Comparison of ENCODE assay signal across 1 cellular context in the genomic region with DNA sequence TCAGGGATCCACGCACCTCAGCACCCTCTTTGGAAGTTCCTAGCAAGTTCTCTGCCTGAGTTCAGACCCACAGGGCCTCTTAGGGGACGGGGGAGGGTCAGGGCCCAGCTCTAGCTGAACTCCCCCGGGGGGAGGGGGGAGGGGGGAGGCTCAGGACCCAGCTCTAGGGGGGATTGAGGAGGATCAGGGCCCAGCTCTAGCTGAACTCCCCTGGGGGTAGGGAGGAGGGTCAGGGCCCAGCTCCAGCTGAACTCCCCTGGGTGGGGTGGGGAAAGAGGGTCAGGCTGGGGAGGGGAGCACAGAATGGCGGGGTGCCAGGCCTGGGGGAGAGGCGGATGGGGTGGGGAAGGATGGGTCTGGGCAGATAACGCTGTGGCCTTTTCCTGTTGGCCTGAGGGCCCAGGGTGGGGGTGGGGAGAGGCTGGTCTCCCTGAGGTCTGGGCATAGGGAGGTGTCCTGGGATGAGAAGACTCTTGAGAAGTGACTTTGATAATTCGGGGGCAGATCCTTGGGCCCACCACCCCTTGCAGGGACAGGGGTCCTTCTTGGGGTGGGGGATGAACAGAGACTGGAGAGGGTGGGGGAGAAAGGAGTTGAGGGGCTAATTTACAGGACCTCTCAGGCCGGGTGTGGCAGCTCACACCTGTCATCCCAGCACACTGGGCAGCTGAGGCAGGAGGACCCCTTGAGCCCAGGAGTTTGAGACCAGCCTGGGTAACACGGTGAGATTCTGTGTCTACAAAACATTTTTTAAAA.
TF ChIP-seq lines count a peak whose summit lies in the region.

No MANE protein-coding gene starts in this region.

TF ChIP-seq in K562, 482 proteins besides CTCF, POLR2A, EP300 and RAD21 (continues in another document):
- peak; percentile 61; the same call in 1 of the 2 replicates for TF ChIP-seq TCF3 (CRISPR knock-in tag; IDR thresholded peaks at IDR 0.05)
- TF ChIP-seq ZNF785 (CRISPR knock-in tag; IDR thresholded peaks at IDR 0.05) = no peak
- no peak for TF ChIP-seq DNMT1 (IDR thresholded peaks at IDR 0.05)
- no peak for TF ChIP-seq PATZ1 (CRISPR knock-in tag; IDR thresholded peaks at IDR 0.05; ENCODE audit: borderline replicate concordance)
- no peak for TF ChIP-seq ZNF23 (CRISPR knock-in tag; IDR thresholded peaks at IDR 0.05)
- no peak for TF ChIP-seq ZNF24 (IDR thresholded peaks at IDR 0.05)
- TF ChIP-seq ELK1 (CRISPR knock-in tag; IDR thresholded peaks at IDR 0.05) = no peak
- no peak for TF ChIP-seq TGIF2 (CRISPR knock-in tag; IDR thresholded peaks at IDR 0.05)
- peak; percentile 16; the same call in 1 of the 2 replicates for TF ChIP-seq CBX1 (IDR thresholded peaks at IDR 0.05; ENCODE audit: low read depth)
- TF ChIP-seq RFX1 (IDR thresholded peaks at IDR 0.05) = no peak
- no peak for TF ChIP-seq ZNF217 (CRISPR knock-in tag; IDR thresholded peaks at IDR 0.05)
- TF ChIP-seq COPS2 (conservative IDR thresholded peaks at IDR 0.05) = no peak
- no peak for TF ChIP-seq ZBTB17 (CRISPR knock-in tag; IDR thresholded peaks at IDR 0.05)
- TF ChIP-seq, protein P1, sequence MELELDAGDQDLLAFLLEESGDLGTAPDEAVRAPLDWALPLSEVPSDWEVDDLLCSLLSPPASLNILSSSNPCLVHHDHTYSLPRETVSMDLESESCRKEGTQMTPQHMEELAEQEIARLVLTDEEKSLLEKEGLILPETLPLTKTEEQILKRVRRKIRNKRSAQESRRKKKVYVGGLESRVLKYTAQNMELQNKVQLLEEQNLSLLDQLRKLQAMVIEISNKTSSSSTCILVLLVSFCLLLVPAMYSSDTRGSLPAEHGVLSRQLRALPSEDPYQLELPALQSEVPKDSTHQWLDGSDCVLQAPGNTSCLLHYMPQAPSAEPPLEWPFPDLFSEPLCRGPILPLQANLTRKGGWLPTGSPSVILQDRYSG (tag; conservative IDR thresholded peaks at IDR 0.05; ENCODE audit: low read depth) = no peak; the same call in 1 of the 2 replicates
- TF ChIP-seq, protein P2, sequence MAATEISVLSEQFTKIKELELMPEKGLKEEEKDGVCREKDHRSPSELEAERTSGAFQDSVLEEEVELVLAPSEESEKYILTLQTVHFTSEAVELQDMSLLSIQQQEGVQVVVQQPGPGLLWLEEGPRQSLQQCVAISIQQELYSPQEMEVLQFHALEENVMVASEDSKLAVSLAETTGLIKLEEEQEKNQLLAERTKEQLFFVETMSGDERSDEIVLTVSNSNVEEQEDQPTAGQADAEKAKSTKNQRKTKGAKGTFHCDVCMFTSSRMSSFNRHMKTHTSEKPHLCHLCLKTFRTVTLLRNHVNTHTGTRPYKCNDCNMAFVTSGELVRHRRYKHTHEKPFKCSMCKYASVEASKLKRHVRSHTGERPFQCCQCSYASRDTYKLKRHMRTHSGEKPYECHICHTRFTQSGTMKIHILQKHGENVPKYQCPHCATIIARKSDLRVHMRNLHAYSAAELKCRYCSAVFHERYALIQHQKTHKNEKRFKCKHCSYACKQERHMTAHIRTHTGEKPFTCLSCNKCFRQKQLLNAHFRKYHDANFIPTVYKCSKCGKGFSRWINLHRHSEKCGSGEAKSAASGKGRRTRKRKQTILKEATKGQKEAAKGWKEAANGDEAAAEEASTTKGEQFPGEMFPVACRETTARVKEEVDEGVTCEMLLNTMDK (IDR thresholded peaks at IDR 0.05; ENCODE audit: borderline replicate concordance, insufficient read depth, low read depth, low read length, poor library complexity, severe bottlenecking) = no peak
- TF ChIP-seq NCOA2 (IDR thresholded peaks at IDR 0.05; ENCODE audit: partially characterized antibody in 2 of 2) = no peak
- peak; percentile 45; the same call in 1 of the 2 replicates for TF ChIP-seq GABPA (tag; conservative IDR thresholded peaks at IDR 0.05; ENCODE audit: low read depth)
- TF ChIP-seq ZBTB26 (CRISPR knock-in tag; IDR thresholded peaks at IDR 0.05) = no peak
- TF ChIP-seq ZNF212 (CRISPR knock-in tag; IDR thresholded peaks at IDR 0.05) = no peak
- TF ChIP-seq BRCA1 (IDR thresholded peaks at IDR 0.05) = no peak
- TF ChIP-seq BRCA1 (CRISPR knock-in tag; IDR thresholded peaks at IDR 0.05) = no peak
- peak; percentile 51 for TF ChIP-seq MTA2 (IDR thresholded peaks at IDR 0.05; ENCODE audit: low read depth)
- TF ChIP-seq, protein P3, sequence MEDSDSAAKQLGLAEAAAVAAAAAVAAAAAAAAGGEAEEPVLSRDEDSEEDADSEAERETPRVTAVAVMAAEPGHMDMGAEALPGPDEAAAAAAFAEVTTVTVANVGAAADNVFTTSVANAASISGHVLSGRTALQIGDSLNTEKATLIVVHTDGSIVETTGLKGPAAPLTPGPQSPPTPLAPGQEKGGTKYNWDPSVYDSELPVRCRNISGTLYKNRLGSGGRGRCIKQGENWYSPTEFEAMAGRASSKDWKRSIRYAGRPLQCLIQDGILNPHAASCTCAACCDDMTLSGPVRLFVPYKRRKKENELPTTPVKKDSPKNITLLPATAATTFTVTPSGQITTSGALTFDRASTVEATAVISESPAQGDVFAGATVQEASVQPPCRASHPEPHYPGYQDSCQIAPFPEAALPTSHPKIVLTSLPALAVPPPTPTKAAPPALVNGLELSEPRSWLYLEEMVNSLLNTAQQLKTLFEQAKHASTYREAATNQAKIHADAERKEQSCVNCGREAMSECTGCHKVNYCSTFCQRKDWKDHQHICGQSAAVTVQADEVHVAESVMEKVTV (CRISPR knock-in tag; IDR thresholded peaks at IDR 0.05) = no peak
- TF ChIP-seq, protein P4, sequence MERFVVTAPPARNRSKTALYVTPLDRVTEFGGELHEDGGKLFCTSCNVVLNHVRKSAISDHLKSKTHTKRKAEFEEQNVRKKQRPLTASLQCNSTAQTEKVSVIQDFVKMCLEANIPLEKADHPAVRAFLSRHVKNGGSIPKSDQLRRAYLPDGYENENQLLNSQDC (CRISPR knock-in tag; IDR thresholded peaks at IDR 0.05) = no peak
- peak; percentile 65 for TF ChIP-seq POLR2AphosphoS5 (IDR thresholded peaks at IDR 0.05; ENCODE audit: control insufficient read depth, insufficient read depth, low read depth, low read length)
- TF ChIP-seq KLF10 (CRISPR knock-in tag; IDR thresholded peaks at IDR 0.05) = no peak
- no peak for TF ChIP-seq ILK (tag; IDR thresholded peaks at IDR 0.05; ENCODE audit: borderline replicate concordance, low read depth)
- no peak for TF ChIP-seq ZC3H4 (CRISPR knock-in tag; IDR thresholded peaks at IDR 0.05; ENCODE audit: borderline replicate concordance)
- TF ChIP-seq NKRF (IDR thresholded peaks at IDR 0.05; ENCODE audit: borderline replicate concordance) = no peak
- TF ChIP-seq NEUROD1 (IDR thresholded peaks at IDR 0.05; ENCODE audit: borderline replicate concordance, low read depth, low read length, partially characterized antibody) = peak; percentile 73
- TF ChIP-seq BACH1 (tag; IDR thresholded peaks at IDR 0.05) = no peak
- TF ChIP-seq HMG20B (CRISPR knock-in tag; IDR thresholded peaks at IDR 0.05) = no peak
- TF ChIP-seq, protein P5, sequence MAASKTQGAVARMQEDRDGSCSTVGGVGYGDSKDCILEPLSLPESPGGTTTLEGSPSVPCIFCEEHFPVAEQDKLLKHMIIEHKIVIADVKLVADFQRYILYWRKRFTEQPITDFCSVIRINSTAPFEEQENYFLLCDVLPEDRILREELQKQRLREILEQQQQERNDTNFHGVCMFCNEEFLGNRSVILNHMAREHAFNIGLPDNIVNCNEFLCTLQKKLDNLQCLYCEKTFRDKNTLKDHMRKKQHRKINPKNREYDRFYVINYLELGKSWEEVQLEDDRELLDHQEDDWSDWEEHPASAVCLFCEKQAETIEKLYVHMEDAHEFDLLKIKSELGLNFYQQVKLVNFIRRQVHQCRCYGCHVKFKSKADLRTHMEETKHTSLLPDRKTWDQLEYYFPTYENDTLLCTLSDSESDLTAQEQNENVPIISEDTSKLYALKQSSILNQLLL (CRISPR knock-in tag; IDR thresholded peaks at IDR 0.05; ENCODE audit: borderline replicate concordance) = no peak
- TF ChIP-seq ZBTB49 (CRISPR knock-in tag; IDR thresholded peaks at IDR 0.05; ENCODE audit: borderline replicate concordance) = no peak
- TF ChIP-seq SIN3A (IDR thresholded peaks at IDR 0.05; ENCODE audit: borderline replicate concordance in 2 of 2, control insufficient read depth in 1 of 2, low read depth in 2 of 2, low read length in 2 of 2) = 0 out of 4 replicates have a peak, but pooled peaks of 1 of the 2 experiments have one; percentile 41
- no peak for TF ChIP-seq SRSF3 (IDR thresholded peaks at IDR 0.05; ENCODE audit: insufficient read depth, low read length)
- no peak for TF ChIP-seq NFE2L1 (tag; IDR thresholded peaks at IDR 0.05; ENCODE audit: borderline replicate concordance, low read depth)
- TF ChIP-seq ZNF561 (CRISPR knock-in tag; conservative IDR thresholded peaks at IDR 0.05) = no peak
- no peak for TF ChIP-seq SNRNP70 (optimal IDR thresholded peaks at IDR 0.05; ENCODE audit: low read depth, low read length)
- TF ChIP-seq ZNF280B (CRISPR knock-in tag; IDR thresholded peaks at IDR 0.05) = no peak
